ENCODE assay signal across 18 cellular contexts in genomic region chr3:169077394-169077906, GRCh38.
DNase-seq lines count a peak whose midpoint lies in the region; ATAC-seq, FAIRE-seq and TF ChIP-seq lines count a peak whose summit lies in the region.
"Had no signal": no experiment of that assay in that cellular context is flagged by ENCODE, and none has a peak within 500 bp of the region (broad histone marks: within the 10 kb centered on the region; RNA-seq: fewer than 3 reads in every experiment).

No MANE protein-coding gene starts in this region.

- intact Hi-C loops in GM12878 (cut with micrococcal nuclease; ENCODE audit: unreplicated experiment), result no loop called here

- TF ChIP-seq EP300 in GM12878 (IDR thresholded peaks at IDR 0.05; ENCODE audit: borderline replicate concordance in 1 of 2, control insufficient read depth in 1 of 2, low read depth in 2 of 2, low read length in 2 of 2), result no peak

- H2AFZ ChIP-seq in GM12878 (ENCODE audit: control insufficient read depth, low read depth, low read length), result no peak overlapping the region

- in situ Hi-C loops in GM12878 (cut with MboI), result no loop called here
- in situ Hi-C loops in G401 (cut with HindIII; ENCODE audit: low sequenced_read_pairs), result no loop called here

- H3K27ac ChIP-seq in GM12878 (ENCODE audit: control insufficient read depth, insufficient read depth), result no peak overlapping the region
- H3K27ac ChIP-seq: brain microvascular endothelial cell, SJSA1 had no signal

- no peak overlapping the region for H3K9ac ChIP-seq in GM12878 (ENCODE audit: control insufficient read depth, insufficient read depth, low read length)

- TF ChIP-seq POLR2A in GM12878 (IDR thresholded peaks at IDR 0.05; ENCODE audit: low read depth, low read length), result no peak

- no peaks in the 10 kb centered on the region for H3K36me3 ChIP-seq in GM12878 (ENCODE audit: control insufficient read depth in 2 of 2, insufficient read depth in 2 of 2, low read length in 1 of 2)
- H3K36me3 ChIP-seq: BE2C, brain microvascular endothelial cell, MG63, SJSA1 had no signal

- CTCF ChIA-PET in GM12878 (lab: Yijun Ruan, JAX), result no interaction called here

- no peak for FAIRE-seq in GM12878 (lab: Jason Lieb, UNC)

- H3K79me2 ChIP-seq in GM12878 (ENCODE audit: control insufficient read depth, insufficient read depth, low read length), result no peaks in the 10 kb centered on the region

- RAD21 ChIA-PET in GM12878 (lab: Charles Lee; ENCODE audit: unreplicated experiment), result no interaction called here

- H4K20me1 ChIP-seq in GM12878 (ENCODE audit: control insufficient read depth, insufficient read depth), result no peaks in the 10 kb centered on the region

- no peak for TF ChIP-seq CTCF in GM12878 (IDR thresholded peaks at IDR 0.05 in 2 of 3, conservative IDR thresholded peaks at IDR 0.05 in 1 of 3; ENCODE audit: control insufficient read depth in 2 of 3, extremely low read depth in 1 of 3, insufficient read depth in 1 of 3, low read depth in 3 of 3, low read length in 3 of 3)

- 0% methylated on average over 3 of the region's 3 CpGs for WGBS in GM12878 (ENCODE audit: insufficient coverage, insufficient replicate concordance, low lambda C conversion rate, missing lambda C conversion rate)

- no peak overlapping the region for H3K4me3 ChIP-seq in GM12878
- H3K4me3 ChIP-seq: MG63, SJSA1 had no signal

- SMC1A ChIA-PET in GM12878 (lab: Charles Lee; ENCODE audit: uncharacterized antibody, unreplicated experiment), result no interaction called here

- H3K9me3 ChIP-seq in GM12878 (replicated peaks; ENCODE audit: control insufficient read depth, insufficient read depth, low read length), result no peaks in the 10 kb centered on the region
- H3K9me3 ChIP-seq: BE2C, MG63, SJSA1 had no signal

- BruUV-seq in GM12878 (replicated peaks; lab: Mats Ljungman, UMichigan), result no TSS peak

- no peak overlapping the region for H3K4me2 ChIP-seq in GM12878 (ENCODE audit: control insufficient read depth, insufficient read depth)

- DNase-seq in GM12878 (ENCODE audit: low read depth, low spot score) (no peak), G401 (ENCODE audit: low spot score) (no peak), kidney tubule cell (ENCODE audit: low spot score) (no peak)
- DNase-seq: activated naive CD4-positive, alpha-beta T cell; BE2C; brain microvascular endothelial cell; DMS79; H7; MG63; naive B cell; NCI-H2171 treated with DMSO at 0.1 percent for 48 hours; stimulated activated naive CD4-positive, alpha-beta T cell had no signal

- H3K4me1 ChIP-seq in GM12878 (ENCODE audit: control insufficient read depth, insufficient read depth, low read length), result no peaks in the 10 kb centered on the region; the same call in 1 of the 2 replicates
- H3K4me1 ChIP-seq: BE2C had no signal

- peak; percentile 87 for ATAC-seq in GM18861 (IDR thresholded peaks at IDR 0.05; ENCODE audit: unreplicated experiment)
- ATAC-seq in GM21390 (IDR thresholded peaks at IDR 0.05; ENCODE audit: unreplicated experiment), result peak; percentile 80
- peak; percentile 45 for ATAC-seq in HG02970 (IDR thresholded peaks at IDR 0.05; ENCODE audit: low FRiP score, unreplicated experiment)
- ATAC-seq in GM12878, result peak; percentile 52
- ATAC-seq in HG03159 (IDR thresholded peaks at IDR 0.05; ENCODE audit: unreplicated experiment), result no peak
- ATAC-seq in HG03139 (IDR thresholded peaks at IDR 0.05; ENCODE audit: unreplicated experiment), result no peak

- no peak for TF ChIP-seq RAD21 in GM12878 (IDR thresholded peaks at IDR 0.05; ENCODE audit: insufficient read depth, low read depth, low read length)

- H3K27me3 ChIP-seq in GM12878 (replicated peaks in 1 of 2; ENCODE audit: control insufficient read depth in 2 of 2, insufficient read depth in 2 of 2, low read length in 1 of 2), result no peaks in the 10 kb centered on the region
- H3K27me3 ChIP-seq: brain microvascular endothelial cell, MG63, SJSA1 had no signal

- POLR2A ChIA-PET in GM12878 (lab: Charles Lee), result no interaction called here

TF ChIP-seq in GM12878, 131 proteins besides CTCF, POLR2A, EP300 and RAD21 (continues in another document):
- TF ChIP-seq JUNB (IDR thresholded peaks at IDR 0.05) (peak; percentile 49), TCF12 (IDR thresholded peaks at IDR 0.05; ENCODE audit: low read depth, low read length) (no peak), CHD2 (IDR thresholded peaks at IDR 0.05; ENCODE audit: borderline replicate concordance, low read depth, low read length) (no peak), RUNX3 (IDR thresholded peaks at IDR 0.05; ENCODE audit: low read length) (peak; percentile 57; the same call in 1 of the 2 replicates), PRDM15 (CRISPR knock-in tag; IDR thresholded peaks at IDR 0.05) (no peak), IKZF1 (conservative IDR thresholded peaks at IDR 0.05) (no peak), TCF7 (IDR thresholded peaks at IDR 0.05; ENCODE audit: borderline replicate concordance) (no peak), SIN3A (IDR thresholded peaks at IDR 0.05; ENCODE audit: low read depth, low read length) (no peak)
- TF ChIP-seq, protein P1, sequence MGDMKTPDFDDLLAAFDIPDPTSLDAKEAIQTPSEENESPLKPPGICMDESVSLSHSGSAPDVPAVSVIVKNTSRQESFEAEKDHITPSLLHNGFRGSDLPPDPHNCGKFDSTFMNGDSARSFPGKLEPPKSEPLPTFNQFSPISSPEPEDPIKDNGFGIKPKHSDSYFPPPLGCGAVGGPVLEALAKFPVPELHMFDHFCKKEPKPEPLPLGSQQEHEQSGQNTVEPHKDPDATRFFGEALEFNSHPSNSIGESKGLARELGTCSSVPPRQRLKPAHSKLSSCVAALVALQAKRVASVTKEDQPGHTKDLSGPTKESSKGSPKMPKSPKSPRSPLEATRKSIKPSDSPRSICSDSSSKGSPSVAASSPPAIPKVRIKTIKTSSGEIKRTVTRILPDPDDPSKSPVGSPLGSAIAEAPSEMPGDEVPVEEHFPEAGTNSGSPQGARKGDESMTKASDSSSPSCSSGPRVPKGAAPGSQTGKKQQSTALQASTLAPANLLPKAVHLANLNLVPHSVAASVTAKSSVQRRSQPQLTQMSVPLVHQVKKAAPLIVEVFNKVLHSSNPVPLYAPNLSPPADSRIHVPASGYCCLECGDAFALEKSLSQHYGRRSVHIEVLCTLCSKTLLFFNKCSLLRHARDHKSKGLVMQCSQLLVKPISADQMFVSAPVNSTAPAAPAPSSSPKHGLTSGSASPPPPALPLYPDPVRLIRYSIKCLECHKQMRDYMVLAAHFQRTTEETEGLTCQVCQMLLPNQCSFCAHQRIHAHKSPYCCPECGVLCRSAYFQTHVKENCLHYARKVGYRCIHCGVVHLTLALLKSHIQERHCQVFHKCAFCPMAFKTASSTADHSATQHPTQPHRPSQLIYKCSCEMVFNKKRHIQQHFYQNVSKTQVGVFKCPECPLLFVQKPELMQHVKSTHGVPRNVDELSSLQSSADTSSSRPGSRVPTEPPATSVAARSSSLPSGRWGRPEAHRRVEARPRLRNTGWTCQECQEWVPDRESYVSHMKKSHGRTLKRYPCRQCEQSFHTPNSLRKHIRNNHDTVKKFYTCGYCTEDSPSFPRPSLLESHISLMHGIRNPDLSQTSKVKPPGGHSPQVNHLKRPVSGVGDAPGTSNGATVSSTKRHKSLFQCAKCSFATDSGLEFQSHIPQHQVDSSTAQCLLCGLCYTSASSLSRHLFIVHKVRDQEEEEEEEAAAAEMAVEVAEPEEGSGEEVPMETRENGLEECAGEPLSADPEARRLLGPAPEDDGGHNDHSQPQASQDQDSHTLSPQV (IDR thresholded peaks at IDR 0.05), result no peak

Comparison
In these comparisons a context has a peak if more than half of its experiments do, and no peak if none do; other contexts are left out.
1. ATAC-seq: peak in GM18861 (single experiment), GM21390 (single experiment), HG02970 (single experiment) and GM12878 (single experiment); none in HG03159 (single experiment) and HG03139 (single experiment).